Comparison of ENCODE assay signal across 8 cellular contexts in the genomic region with DNA sequence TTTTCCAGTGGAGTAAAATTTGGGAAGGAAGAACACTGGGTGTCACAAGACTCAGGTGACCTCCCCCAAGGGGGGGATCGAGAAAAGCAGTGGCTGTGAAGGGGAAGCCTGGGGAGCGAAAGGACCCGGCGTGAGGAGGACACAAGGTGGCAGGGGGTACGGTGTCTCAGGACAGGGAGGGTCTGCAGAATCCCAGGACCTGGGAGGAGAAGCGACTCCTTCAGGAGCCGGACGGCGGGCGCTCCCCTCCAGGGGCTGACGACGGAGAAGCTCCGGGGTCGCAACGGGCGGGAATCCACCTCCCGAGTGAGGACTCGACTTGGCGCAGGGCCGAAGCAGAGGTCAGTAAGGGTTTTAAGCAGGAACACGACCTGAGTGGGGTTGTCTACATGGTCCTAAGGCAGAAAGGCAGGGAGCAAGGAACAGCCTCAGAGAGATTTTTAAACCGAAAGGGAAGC. TPM values are rescaled to one million over a fixed set of nuclear protein-coding genes. Genes with fewer than 3 reads are reported as not detected.
DNase-seq lines count a peak whose midpoint lies in the region; ATAC-seq and TF ChIP-seq lines count a peak whose summit lies in the region.

No MANE protein-coding gene starts in this region.

- H3K27me3 ChIP-seq in BLaER1 treated with 17β-estradiol and CSF1 and Interleukin-3, amounts not matched to agents 10 nM and 100 nM: no peaks in the 10 kb centered on the region
- no peaks in the 10 kb centered on the region for H3K27me3 ChIP-seq in PC-9 (ENCODE audit: insufficient read depth, low read depth)

- TF ChIP-seq CTCF in PC-9 (conservative IDR thresholded peaks at IDR 0.05) (no peak), type B pancreatic cell (conservative IDR thresholded peaks at IDR 0.05) (no peak)

- H3K4me3 Mint-ChIP-seq in memory B cell (peak overlapping the region; percentile 96), type B pancreatic cell (peak overlapping the region; percentile 98)

- H3K4me1 ChIP-seq in BLaER1 treated with 17β-estradiol and CSF1 and Interleukin-3, amounts not matched to agents 10 nM and 100 nM: peaks cover 18 to 25% (median 21%) of the 10 kb centered on the region in 10 experiments
- peaks cover 11% of the 10 kb centered on the region for H3K4me1 ChIP-seq in PC-9 (replicated peaks; ENCODE audit: insufficient read depth)

- POLR2A ChIA-PET in PC-9 (lab: Charles Lee; ENCODE audit: unreplicated experiment): interaction anchor here (0.7 kb wide), 2 partner anchors 18 to 244 kb away, joined by 8 to 22 read pairs; a partner anchor contains a TSS

- DNase-seq in PC-9: no peak
- DNase-seq in ecto neural progenitor cell (ENCODE audit: low spot score): peak; percentile 56
- no peak for DNase-seq in memory B cell (ENCODE audit: low spot score in 2 of 2)
- no peak for DNase-seq in type B pancreatic cell (ENCODE audit: extremely low spot score, unreplicated experiment)
- no peak for DNase-seq in cortex of kidney (lab: John Stamatoyannopoulos, UW)
- DNase-seq in stimulated activated CD4-positive, alpha-beta T cell treated with anti-CD3 and anti-CD28 coated beads, Interleukin-4, amount 100 ng/mL, for 24 hours: no peak

- peak overlapping the region; percentile 97 for H3K27ac Mint-ChIP-seq in memory B cell
- H3K27ac Mint-ChIP-seq in type B pancreatic cell: peak overlapping the region; percentile 96

- peaks cover 21 to 57% (median 32%) of the 10 kb centered on the region in 11 experiments; a peak in 21 of 22 replicates for H3K9me3 ChIP-seq in BLaER1 treated with 17β-estradiol and CSF1 and Interleukin-3, amounts not matched to agents 10 nM and 100 nM (replicated peaks in 1 of 11)
- peaks cover 10% of the 10 kb centered on the region for H3K9me3 ChIP-seq in PC-9 (ENCODE audit: insufficient read depth, low read depth)

- peak overlapping the region; percentile 97 for H2AFZ ChIP-seq in PC-9

- ATAC-seq in GM21423 (IDR thresholded peaks at IDR 0.05; ENCODE audit: unreplicated experiment): peak; percentile 30
- ATAC-seq in memory B cell (ENCODE audit: low read depth): peak; percentile 26

- BruUV-seq in PC-9 (replicated peaks; lab: Mats Ljungman, UMichigan): TSS peak; percentile 89

- H3K79me2 ChIP-seq in PC-9 (ENCODE audit: low read depth): no peaks in the 10 kb centered on the region

- peak overlapping the region; percentile 91 to 99 (median 97) for H3K4me2 ChIP-seq in BLaER1 treated with 17β-estradiol and CSF1 and Interleukin-3, amounts not matched to agents 10 nM and 100 nM
- peak overlapping the region; percentile 99 for H3K4me2 ChIP-seq in PC-9

- no peaks in the 10 kb centered on the region for H3K9me2 ChIP-seq in PC-9 (ENCODE audit: insufficient read depth)

- peaks cover 2% of the 10 kb centered on the region; the same call in 1 of the 2 replicates for H3F3A ChIP-seq in PC-9 (ENCODE audit: insufficient read depth, low read depth)

- peak overlapping the region; percentile 79 to 97 (median 88) for H3K4me3 ChIP-seq in BLaER1 treated with 17β-estradiol and CSF1 and Interleukin-3, amounts not matched to agents 10 nM and 100 nM
- peak overlapping the region; percentile 95 for H3K4me3 ChIP-seq in PC-9

- H3K9me3 Mint-ChIP-seq in memory B cell (no peaks in the 10 kb centered on the region), type B pancreatic cell (no peaks in the 10 kb centered on the region)

- peaks cover 26% of the 10 kb centered on the region for H3K36me3 Mint-ChIP-seq in memory B cell
- peaks cover 30% of the 10 kb centered on the region for H3K36me3 Mint-ChIP-seq in type B pancreatic cell

- intact Hi-C loops in PC-9 (cut with micrococcal nuclease; ENCODE audit: unreplicated experiment): loop anchor here (1.0 kb wide), 2 partner anchors 18 to 32 kb away; a partner anchor contains a TSS

- peaks cover 29 to 39% (median 36%) of the 10 kb centered on the region in 11 experiments for H3K36me3 ChIP-seq in BLaER1 treated with 17β-estradiol and CSF1 and Interleukin-3, amounts not matched to agents 10 nM and 100 nM
- H3K36me3 ChIP-seq in PC-9 (ENCODE audit: low read depth): peaks cover 23% of the 10 kb centered on the region

- peak overlapping the region; percentile 81 to 93 (median 87) for H3K9ac ChIP-seq in BLaER1 treated with 17β-estradiol and CSF1 and Interleukin-3, amounts not matched to agents 10 nM and 100 nM

- CTCF ChIA-PET in PC-9 (lab: Charles Lee): interaction anchor here (0.7 kb wide), 2 partner anchors 66 to 491 kb away, joined by 3 to 19 read pairs; no protein-coding TSS in a partner anchor

- H3K27me3 Mint-ChIP-seq in memory B cell: no peaks in the 10 kb centered on the region
- H3K27me3 Mint-ChIP-seq in type B pancreatic cell: no peaks in the 10 kb centered on the region

- no peaks in the 10 kb centered on the region for H4K20me1 ChIP-seq in BLaER1 treated with 17β-estradiol and CSF1 and Interleukin-3, amounts not matched to agents 10 nM and 100 nM
- no peaks in the 10 kb centered on the region for H4K20me1 ChIP-seq in PC-9 (ENCODE audit: insufficient read depth)

- peak overlapping the region; percentile 57 to 85 (median 77) for H3K27ac ChIP-seq in BLaER1 treated with 17β-estradiol and CSF1 and Interleukin-3, amounts not matched to agents 10 nM and 100 nM
- no peak overlapping the region for H3K27ac ChIP-seq in PC-9

- H3K4me1 Mint-ChIP-seq in memory B cell (peaks cover 14% of the 10 kb centered on the region), type B pancreatic cell (ENCODE audit: unreplicated experiment) (peaks cover 14% of the 10 kb centered on the region)

RNA-seq across cellular contexts. Expression of a gene that starts 0.5 kb away (rescaled TPM):
- total RNA-seq in PC-9 (2021): 12.2 and 14.3 TPM in 2 replicates
- 21.6 and 21.8 TPM in 2 replicates for total RNA-seq in type B pancreatic cell (ENCODE audit: low replicate concordance)

RNA-seq across cellular contexts. Expression of a gene that starts 19.0 kb away (rescaled TPM):
- total RNA-seq in PC-9 (2021): 316 and 324 TPM in 2 replicates
- total RNA-seq in type B pancreatic cell (ENCODE audit: low replicate concordance): 319 and 323 TPM in 2 replicates

RNA-seq across cellular contexts. Expression of a gene that starts 31.2 kb away (rescaled TPM):
- 9.9 and 12.6 TPM in 2 replicates for total RNA-seq in PC-9 (2021)
- 18.7 and 26.5 TPM in 2 replicates for total RNA-seq in type B pancreatic cell (ENCODE audit: low replicate concordance)
